In genomic region chr2:242051440-242051839, GRCh38 we compare ENCODE assay signal across 18 cellular contexts.
A peak's percentile ranks its signal among the peaks of the same experiment; 100 is the strongest.
DNase-seq lines count a peak whose midpoint lies in the region; ATAC-seq lines count a peak whose summit lies in the region.
"Had no signal": no experiment of that assay in that cellular context is flagged by ENCODE, and none has a peak within 500 bp of the region (broad histone marks: within the 10 kb centered on the region; RNA-seq: fewer than 3 reads in every experiment).

No MANE protein-coding gene starts in this region.

- no peaks in the 10 kb centered on the region for H3K36me3 Mint-ChIP-seq in naive thymus-derived CD8-positive, alpha-beta T cell
- H3K36me3 Mint-ChIP-seq: CD4-positive, CD25-positive, alpha-beta regulatory T cell; CD8-positive, alpha-beta memory T cell had no signal

- no peak overlapping the region for H3K27ac Mint-ChIP-seq in naive thymus-derived CD8-positive, alpha-beta T cell
- H3K27ac Mint-ChIP-seq: B cell; CD8-positive, alpha-beta memory T cell; HFFc6; IgD-negative memory B cell had no signal

- peaks cover 6 to 28% (median 11%) of the 10 kb centered on the region in 5 donors for H3K27me3 Mint-ChIP-seq in naive thymus-derived CD8-positive, alpha-beta T cell

- DNase-seq in NCI-H2227 treated with DMSO at 0.1 percent for 48 hours (lab: John Stamatoyannopoulos, UW), result peak; percentile 70
- DNase-seq in NCI-H2227 (lab: John Stamatoyannopoulos, UW; ENCODE audit: unreplicated experiment), result no peak
- peak; percentile 34 to 42 for DNase-seq in NCI-H526 (lab: John Stamatoyannopoulos, UW)
- peak; percentile 35 for DNase-seq in amniotic epithelial cell (ENCODE audit: low read depth)
- no peak for DNase-seq in NCI-H510A treated with DMSO at 0.1 percent for 48 hours (lab: John Stamatoyannopoulos, UW)
- no peak for DNase-seq in naive thymus-derived CD8-positive, alpha-beta T cell
- DNase-seq: CD4-positive, CD25-positive, alpha-beta regulatory T cell; CD8-positive, alpha-beta memory T cell; COR-L47; DMS 273 treated with DMSO at 0.1 percent for 48 hours; GF-D8; GOT3; H7; HFFc6 had no signal

- POLR2A ChIA-PET in naive thymus-derived CD8-positive, alpha-beta T cell (lab: Charles Lee), result no interaction called here

- no peak for ATAC-seq in GM21381 (IDR thresholded peaks at IDR 0.05; ENCODE audit: unreplicated experiment)
- no peak for ATAC-seq in naive thymus-derived CD8-positive, alpha-beta T cell
- ATAC-seq: HCT116 had no signal

- no peak overlapping the region for H3K4me3 Mint-ChIP-seq in naive thymus-derived CD8-positive, alpha-beta T cell
- H3K4me3 Mint-ChIP-seq: B cell; CD4-positive, CD25-positive, alpha-beta regulatory T cell; CD8-positive, alpha-beta memory T cell; HFFc6; IgD-negative memory B cell had no signal

- no peaks in the 10 kb centered on the region for H3K9me3 Mint-ChIP-seq in naive thymus-derived CD8-positive, alpha-beta T cell
- H3K9me3 Mint-ChIP-seq: CD8-positive, alpha-beta memory T cell; IgD-negative memory B cell had no signal

- peaks cover 0 to 5% (median 1%) of the 10 kb centered on the region in 4 donors for H3K4me1 Mint-ChIP-seq in naive thymus-derived CD8-positive, alpha-beta T cell
- H3K4me1 Mint-ChIP-seq: B cell; CD4-positive, CD25-positive, alpha-beta regulatory T cell; CD8-positive, alpha-beta memory T cell; IgD-negative memory B cell had no signal

Comparison
In these comparisons a context has a peak if more than half of its experiments do, and no peak if none do; other contexts are left out.
1. DNase-seq: peak in NCI-H2227 treated with DMSO at 0.1 percent for 48 hours (single experiment), NCI-H526 (2 of 2) and amniotic epithelial cell (single experiment); none in NCI-H2227 (single experiment), NCI-H510A treated with DMSO at 0.1 percent for 48 hours (single experiment) and naive thymus-derived CD8-positive, alpha-beta T cell (0 of 10).